Comparison of ENCODE assay signal across 18 cellular contexts in genomic region chr5:113451797-113452196, GRCh38. TPM values are rescaled to one million over a fixed set of nuclear protein-coding genes. Genes with fewer than 3 reads are reported as not detected.
"Had no signal": no experiment of that assay in that cellular context is flagged by ENCODE, and none has a peak within 500 bp of the region (broad histone marks: within the 10 kb centered on the region; RNA-seq: fewer than 3 reads in every experiment).

No MANE protein-coding gene starts in this region.

- H3K4me1 ChIP-seq: psoas muscle, spleen, testis, upper lobe of left lung had no signal

- H3K27ac Mint-ChIP-seq: activated CD4-positive, alpha-beta T cell treated with anti-CD3 and anti-CD28 coated beads, Interleukin-2, amount 10 ng/mL, durations not matched to agents 7 days and 5 days; activated naive CD8-positive, alpha-beta T cell treated with anti-CD3 and anti-CD28 coated beads for 36 hours; activated T-cell treated with anti-CD3 and anti-CD28 coated beads, Interleukin-2, amount 50 U/mL, for 72 hours; stimulated activated naive CD8-positive, alpha-beta T cell treated with anti-CD3 and anti-CD28 coated beads, Interleukin-15, amount 100 ng/mL, for 72 hours; T-cell had no signal

- DNase-seq: activated CD4-positive, alpha-beta T cell treated with anti-CD3 and anti-CD28 coated beads, Interleukin-2, amount 10 ng/mL, durations not matched to agents 7 days and 5 days; activated CD8-positive, alpha-beta memory T cell treated with anti-CD3 and anti-CD28 coated beads, Interleukin-2, amount 50 U/mL, for 48 hours; activated naive CD8-positive, alpha-beta T cell treated with anti-CD3 and anti-CD28 coated beads for 36 hours; activated T-cell treated with anti-CD3 and anti-CD28 coated beads, Interleukin-2, amount 50 U/mL, for 72 hours; dermis blood vessel endothelial cell; effector memory CD8-positive, alpha-beta T cell; psoas muscle; spleen; stimulated activated naive CD8-positive, alpha-beta T cell treated with anti-CD3 and anti-CD28 coated beads, Interleukin-15, amount 100 ng/mL, for 72 hours; T-cell; T-helper 9 cell; testis; upper lobe of left lung had no signal

- H3K4me3 Mint-ChIP-seq: activated CD4-positive, alpha-beta T cell treated with anti-CD3 and anti-CD28 coated beads, Interleukin-2, amount 10 ng/mL, durations not matched to agents 7 days and 5 days; activated naive CD8-positive, alpha-beta T cell treated with anti-CD3 and anti-CD28 coated beads for 36 hours; activated T-cell treated with anti-CD3 and anti-CD28 coated beads, Interleukin-2, amount 50 U/mL, for 72 hours; brain; effector memory CD8-positive, alpha-beta T cell; neural crest cell; stimulated activated naive CD8-positive, alpha-beta T cell treated with anti-CD3 and anti-CD28 coated beads, Interleukin-15, amount 100 ng/mL, for 72 hours; T-cell had no signal

- ATAC-seq: activated T-cell treated with anti-CD3 and anti-CD28 coated beads, Interleukin-2, amount 50 U/mL, for 72 hours; effector memory CD8-positive, alpha-beta T cell; psoas muscle; sciatic nerve; stimulated activated naive CD8-positive, alpha-beta T cell treated with anti-CD3 and anti-CD28 coated beads, Interleukin-15, amount 100 ng/mL, for 72 hours; T-cell had no signal

- H3K4me1 Mint-ChIP-seq: activated CD4-positive, alpha-beta T cell treated with anti-CD3 and anti-CD28 coated beads, Interleukin-2, amount 10 ng/mL, durations not matched to agents 7 days and 5 days had no signal

- H3K27me3 ChIP-seq: testis, upper lobe of left lung had no signal

- H3K36me3 ChIP-seq: spleen, upper lobe of left lung had no signal

- H3K9me3 Mint-ChIP-seq: activated CD4-positive, alpha-beta T cell treated with anti-CD3 and anti-CD28 coated beads, Interleukin-2, amount 10 ng/mL, durations not matched to agents 7 days and 5 days; activated naive CD8-positive, alpha-beta T cell treated with anti-CD3 and anti-CD28 coated beads for 36 hours; activated T-cell treated with anti-CD3 and anti-CD28 coated beads, Interleukin-2, amount 50 U/mL, for 72 hours; brain; effector memory CD8-positive, alpha-beta T cell; neural crest cell; stimulated activated naive CD8-positive, alpha-beta T cell treated with anti-CD3 and anti-CD28 coated beads, Interleukin-15, amount 100 ng/mL, for 72 hours; T-cell had no signal

- H3K27ac ChIP-seq: epithelial cell of prostate, psoas muscle, spleen, testis, upper lobe of left lung had no signal

- H3K4me3 ChIP-seq: psoas muscle, spleen, testis, upper lobe of left lung had no signal

- H3K9me3 ChIP-seq: psoas muscle, spleen, testis, upper lobe of left lung had no signal

- H3K36me3 Mint-ChIP-seq: activated naive CD8-positive, alpha-beta T cell treated with anti-CD3 and anti-CD28 coated beads for 36 hours; brain; T-cell had no signal

RNA-seq across cellular contexts. Expression of gene TSSK1B, which starts 17.0 kb away (rescaled TPM):
- total RNA-seq: activated CD4-positive, alpha-beta T cell treated with anti-CD3 and anti-CD28 coated beads, Interleukin-2, amount 10 ng/mL, durations not matched to agents 7 days and 5 days; activated naive CD8-positive, alpha-beta T cell treated with anti-CD3 and anti-CD28 coated beads for 36 hours; activated T-cell treated with anti-CD3 and anti-CD28 coated beads, Interleukin-2, amount 50 U/mL, for 72 hours; dermis blood vessel endothelial cell; mesenteric fat pad; psoas muscle; spleen; T-cell had no signal
